ENCODE assay signal across 19 cellular contexts in genomic region chrX:76127341-76127740, GRCh38. TPM values are rescaled to one million over a fixed set of nuclear protein-coding genes. Genes with fewer than 3 reads are reported as not detected.
DNase-seq lines count a peak whose midpoint lies in the region; ATAC-seq, FAIRE-seq and TF ChIP-seq lines count a peak whose summit lies in the region.
"Had no signal": no experiment of that assay in that cellular context is flagged by ENCODE, and none has a peak within 500 bp of the region (broad histone marks: within the 10 kb centered on the region; RNA-seq: fewer than 3 reads in every experiment).

No MANE protein-coding gene starts in this region.

- H3K27ac Mint-ChIP-seq in activated CD8-positive, alpha-beta T cell treated with anti-CD3 and anti-CD28 coated beads for 36 hours, result no peak overlapping the region
- no peak overlapping the region for H3K27ac Mint-ChIP-seq in activated CD8-positive, alpha-beta T cell treated with anti-CD3 and anti-CD28 coated beads, Interleukin-2, amount 10 ng/mL, durations not matched to agents 7 days and 5 days
- H3K27ac Mint-ChIP-seq: CD8-positive, alpha-beta T cell; mesothelial cell of epicardium had no signal

- CTCF ChIA-PET in activated CD8-positive, alpha-beta T cell treated with anti-CD3 and anti-CD28 coated beads for 36 hours (lab: Charles Lee), result no interaction called here
- CTCF ChIA-PET in activated CD8-positive, alpha-beta T cell treated with anti-CD3 and anti-CD28 coated beads, Interleukin-2, amount 10 ng/mL, durations not matched to agents 7 days and 5 days (lab: Charles Lee), result interaction anchor here (0.8 kb wide), 1 partner anchor 789 kb away, joined by 3 read pairs; no protein-coding TSS in a partner anchor

- POLR2A ChIA-PET in activated CD8-positive, alpha-beta T cell treated with anti-CD3 and anti-CD28 coated beads for 36 hours (lab: Charles Lee), result no interaction called here
- POLR2A ChIA-PET in activated CD8-positive, alpha-beta T cell treated with anti-CD3 and anti-CD28 coated beads, Interleukin-2, amount 10 ng/mL, durations not matched to agents 7 days and 5 days (lab: Charles Lee), result no interaction called here

- H3K27me3 ChIP-seq in bronchial epithelial cell (ENCODE audit: control insufficient read depth, insufficient read depth, low read length), result no peaks in the 10 kb centered on the region

- H3K9me3 Mint-ChIP-seq in activated CD8-positive, alpha-beta T cell treated with anti-CD3 and anti-CD28 coated beads for 36 hours, result peaks cover 5% of the 10 kb centered on the region
- H3K9me3 Mint-ChIP-seq in activated CD8-positive, alpha-beta T cell treated with anti-CD3 and anti-CD28 coated beads, Interleukin-2, amount 10 ng/mL, durations not matched to agents 7 days and 5 days (ENCODE audit: insufficient read depth), result peaks cover 5% of the 10 kb centered on the region

- no peaks in the 10 kb centered on the region for H3K36me3 Mint-ChIP-seq in activated CD8-positive, alpha-beta T cell treated with anti-CD3 and anti-CD28 coated beads for 36 hours (ENCODE audit: low read depth)
- H3K36me3 Mint-ChIP-seq in activated CD8-positive, alpha-beta T cell treated with anti-CD3 and anti-CD28 coated beads, Interleukin-2, amount 10 ng/mL, durations not matched to agents 7 days and 5 days (ENCODE audit: low read depth), result no peaks in the 10 kb centered on the region
- H3K36me3 Mint-ChIP-seq: CD8-positive, alpha-beta T cell; mesothelial cell of epicardium had no signal

- intact Hi-C loops in activated CD8-positive, alpha-beta T cell treated with anti-CD3 and anti-CD28 coated beads for 36 hours (cut with micrococcal nuclease), result no loop called here

- no peak for TF ChIP-seq POLR2A in GM18505 (IDR thresholded peaks at IDR 0.05; ENCODE audit: borderline replicate concordance, extremely low read depth, insufficient read depth, insufficient read length)

- ATAC-seq in activated CD8-positive, alpha-beta T cell treated with anti-CD3 and anti-CD28 coated beads for 36 hours, result no peak
- ATAC-seq in activated CD8-positive, alpha-beta T cell treated with anti-CD3 and anti-CD28 coated beads, Interleukin-2, amount 10 ng/mL, durations not matched to agents 7 days and 5 days, result no peak
- ATAC-seq in GM18505 (IDR thresholded peaks at IDR 0.05; ENCODE audit: unreplicated experiment) (no peak), GM21723 (IDR thresholded peaks at IDR 0.05; ENCODE audit: unreplicated experiment) (no peak)
- ATAC-seq in activated CD4-positive, CD25-positive, alpha-beta regulatory T cell treated with anti-CD3 and anti-CD28 coated beads, Interleukin-2, amount 50 U/mL, for 24 hours, result no peak
- ATAC-seq: CD8-positive, alpha-beta T cell; heart right ventricle had no signal

- peaks cover 1% of the 10 kb centered on the region for H3K27me3 Mint-ChIP-seq in activated CD8-positive, alpha-beta T cell treated with anti-CD3 and anti-CD28 coated beads for 36 hours
- H3K27me3 Mint-ChIP-seq in activated CD8-positive, alpha-beta T cell treated with anti-CD3 and anti-CD28 coated beads, Interleukin-2, amount 10 ng/mL, durations not matched to agents 7 days and 5 days (ENCODE audit: low read depth), result no peaks in the 10 kb centered on the region

- H3K4me1 Mint-ChIP-seq in activated CD8-positive, alpha-beta T cell treated with anti-CD3 and anti-CD28 coated beads for 36 hours (ENCODE audit: low read depth), result peaks cover 4% of the 10 kb centered on the region
- H3K4me1 Mint-ChIP-seq in activated CD8-positive, alpha-beta T cell treated with anti-CD3 and anti-CD28 coated beads, Interleukin-2, amount 10 ng/mL, durations not matched to agents 7 days and 5 days (ENCODE audit: low read depth), result no peaks in the 10 kb centered on the region
- H3K4me1 Mint-ChIP-seq: mesothelial cell of epicardium, neural crest cell had no signal

- H3K4me3 ChIP-seq in bronchial epithelial cell (ENCODE audit: low read depth, low read length), result no peak overlapping the region
- H3K4me3 ChIP-seq: heart right ventricle had no signal

- FAIRE-seq in bronchial epithelial cell (lab: Jason Lieb, UNC), result peak; percentile 7
- FAIRE-seq: kidney had no signal

- TF ChIP-seq CTCF in activated CD8-positive, alpha-beta T cell treated with anti-CD3 and anti-CD28 coated beads for 36 hours (IDR thresholded peaks at IDR 0.05), result no peak
- no peak for TF ChIP-seq CTCF in bronchial epithelial cell (IDR thresholded peaks at IDR 0.05; ENCODE audit: insufficient read depth, low read length, severe bottlenecking)

- peak; percentile 5 for DNase-seq in activated CD8-positive, alpha-beta T cell treated with anti-CD3 and anti-CD28 coated beads for 36 hours
- no peak for DNase-seq in activated CD8-positive, alpha-beta T cell treated with anti-CD3 and anti-CD28 coated beads, Interleukin-2, amount 10 ng/mL, durations not matched to agents 7 days and 5 days
- peak; percentile 0 for DNase-seq in MV-4-11 (lab: John Stamatoyannopoulos, UW)
- DNase-seq in bronchial epithelial cell (ENCODE audit: low read depth), result no peak
- DNase-seq in activated naive CD4-positive, alpha-beta T cell treated with Interleukin-2 at 50 U/mL for 16 hours, result no peak
- DNase-seq: amniotic stem cell; CD8-positive, alpha-beta T cell; central memory CD4-positive, alpha-beta T cell; effector memory CD4-positive, alpha-beta T cell; heart right ventricle; IMR-90; kidney; NCI-H2227 treated with DMSO at 0.1 percent for 48 hours; retina had no signal

- H3K4me3 Mint-ChIP-seq in activated CD8-positive, alpha-beta T cell treated with anti-CD3 and anti-CD28 coated beads for 36 hours, result no peak overlapping the region
- no peak overlapping the region for H3K4me3 Mint-ChIP-seq in activated CD8-positive, alpha-beta T cell treated with anti-CD3 and anti-CD28 coated beads, Interleukin-2, amount 10 ng/mL, durations not matched to agents 7 days and 5 days
- H3K4me3 Mint-ChIP-seq: CD8-positive, alpha-beta T cell; mesothelial cell of epicardium; neural crest cell had no signal

- H3K36me3 ChIP-seq in bronchial epithelial cell (ENCODE audit: control insufficient read depth, insufficient read depth, low read length), result no peaks in the 10 kb centered on the region
- H3K36me3 ChIP-seq: heart right ventricle had no signal

RNA-seq across cellular contexts. Expression of gene PBDC1, which starts 45.5 kb away (rescaled TPM):
- 10 to 100 TPM; 33.4 to 36.1 TPM for total RNA-seq in activated CD8-positive, alpha-beta T cell treated with anti-CD3 and anti-CD28 coated beads for 36 hours
- 10 to 100 TPM; 25.1 to 28.3 TPM for total RNA-seq in activated CD8-positive, alpha-beta T cell treated with anti-CD3 and anti-CD28 coated beads, Interleukin-2, amount 10 ng/mL, durations not matched to agents 7 days and 5 days
- total RNA-seq in bronchial epithelial cell, result 20.0 and 27.3 TPM in 2 replicates

Comparison
In these comparisons a context has a peak if more than half of its experiments do, and no peak if none do; other contexts are left out.
1. DNase-seq: peak in activated CD8-positive, alpha-beta T cell treated with anti-CD3 and anti-CD28 coated beads for 36 hours (single experiment) and MV-4-11 (single experiment); none in activated CD8-positive, alpha-beta T cell treated with anti-CD3 and anti-CD28 coated beads, Interleukin-2, amount 10 ng/mL, durations not matched to agents 7 days and 5 days (single experiment), bronchial epithelial cell (single experiment) and activated naive CD4-positive, alpha-beta T cell treated with Interleukin-2 at 50 U/mL for 16 hours (single experiment).